In genomic region chr1:241424480-241424971, GRCh38 we compare ENCODE assay signal across 8 cellular contexts.
DNase-seq lines count a peak whose midpoint lies in the region; ATAC-seq and TF ChIP-seq lines count a peak whose summit lies in the region.
"Had no signal": no experiment of that assay in that cellular context is flagged by ENCODE, and none has a peak within 500 bp of the region (broad histone marks: within the 10 kb centered on the region; RNA-seq: fewer than 3 reads in every experiment).

No MANE protein-coding gene starts in this region.

- peak overlapping the region; percentile 90 for H3K4me3 Mint-ChIP-seq in HFFc6
- peak overlapping the region; percentile 66 for H3K4me3 Mint-ChIP-seq in T-helper 17 cell
- H3K4me3 Mint-ChIP-seq in CD4-positive, alpha-beta T cell, result no peak overlapping the region
- H3K4me3 Mint-ChIP-seq: activated CD8-positive, alpha-beta memory T cell treated with anti-CD3 and anti-CD28 coated beads, Interleukin-2, amount 10 ng/mL, durations not matched to agents 7 days and 5 days had no signal

- no peaks in the 10 kb centered on the region for H3K27me3 ChIP-seq in thoracic aorta (replicated peaks; ENCODE audit: insufficient read depth)
- H3K27me3 ChIP-seq in CD4-positive, alpha-beta T cell (ENCODE audit: control insufficient read depth, insufficient read depth, low read length), result peaks cover 27% of the 10 kb centered on the region

- H3K27me3 Mint-ChIP-seq in HFFc6 (ENCODE audit: insufficient read depth) (no peaks in the 10 kb centered on the region; the same call in 1 of the 2 replicates), T-helper 17 cell (peaks cover 58% of the 10 kb centered on the region)
- peaks cover 84% of the 10 kb centered on the region for H3K27me3 Mint-ChIP-seq in CD4-positive, alpha-beta T cell

- peaks cover 86% of the 10 kb centered on the region for H3K4me1 Mint-ChIP-seq in HFFc6 (ENCODE audit: low read depth)
- no peaks in the 10 kb centered on the region for H3K4me1 Mint-ChIP-seq in T-helper 17 cell
- H3K4me1 Mint-ChIP-seq in CD4-positive, alpha-beta T cell (ENCODE audit: low read depth), result no peaks in the 10 kb centered on the region

- no peak overlapping the region for H3K27ac ChIP-seq in thoracic aorta
- H3K27ac ChIP-seq in CD4-positive, alpha-beta T cell (ENCODE audit: low read depth, low read length), result no peak overlapping the region

- no peak for DNase-seq in HFFc6
- no peak for DNase-seq in T-helper 17 cell
- DNase-seq in thoracic aorta (ENCODE audit: low spot score), result no peak
- no peak for DNase-seq in GOT3 (lab: John Stamatoyannopoulos, UW)
- DNase-seq in CD4-positive, alpha-beta T cell, result no peak
- DNase-seq in cerebellar nuclear complex (lab: John Stamatoyannopoulos, UW), result no peak
- DNase-seq: activated CD8-positive, alpha-beta memory T cell treated with anti-CD3 and anti-CD28 coated beads, Interleukin-2, amount 10 ng/mL, durations not matched to agents 7 days and 5 days had no signal

- H3K4me3 ChIP-seq in iPS-11a (ENCODE audit: low read depth, low read length) (peak overlapping the region; percentile 56), thoracic aorta (peak overlapping the region; percentile 58)

- peaks cover 0 to 2% of the 10 kb centered on the region in 2 donors for H3K4me1 ChIP-seq in thoracic aorta (ENCODE audit: control insufficient read depth in 1 of 2, low read depth in 2 of 2)

- CTCF ChIA-PET in CD4-positive, alpha-beta T cell (lab: Charles Lee), result no interaction called here

- peaks cover 37% of the 10 kb centered on the region for H3K9me3 Mint-ChIP-seq in HFFc6
- peaks cover 4% of the 10 kb centered on the region for H3K9me3 Mint-ChIP-seq in CD4-positive, alpha-beta T cell

- no peaks in the 10 kb centered on the region for H3K36me3 ChIP-seq in thoracic aorta

- POLR2A ChIA-PET in CD4-positive, alpha-beta T cell (lab: Charles Lee), result no interaction called here

- H3K27ac Mint-ChIP-seq in HFFc6 (no peak overlapping the region; the same call in 1 of the 2 replicates), T-helper 17 cell (no peak overlapping the region)
- H3K27ac Mint-ChIP-seq in CD4-positive, alpha-beta T cell, result no peak overlapping the region
- H3K27ac Mint-ChIP-seq: activated CD8-positive, alpha-beta memory T cell treated with anti-CD3 and anti-CD28 coated beads, Interleukin-2, amount 10 ng/mL, durations not matched to agents 7 days and 5 days had no signal

- intact Hi-C loops in CD4-positive, alpha-beta T cell (cut with DNase I, micrococcal nuclease), result no loop called here

- peaks cover 49% of the 10 kb centered on the region for H3K36me3 Mint-ChIP-seq in HFFc6 (ENCODE audit: low read depth)
- no peaks in the 10 kb centered on the region for H3K36me3 Mint-ChIP-seq in T-helper 17 cell (ENCODE audit: low read depth)
- H3K36me3 Mint-ChIP-seq in CD4-positive, alpha-beta T cell (ENCODE audit: low read depth), result no peaks in the 10 kb centered on the region

- no peak for TF ChIP-seq CTCF in HFFc6 (IDR thresholded peaks at IDR 0.05)
- TF ChIP-seq CTCF in thoracic aorta (IDR thresholded peaks at IDR 0.05), result no peak
- TF ChIP-seq CTCF in CD4-positive, alpha-beta T cell (IDR thresholded peaks at IDR 0.05), result no peak

- ATAC-seq in T-helper 17 cell (no peak), thoracic aorta (ENCODE audit: insufficient number of reproducible peaks, low FRiP score, low read depth) (no peak)
- ATAC-seq in CD4-positive, alpha-beta T cell (ENCODE audit: poor library complexity), result no peak

- H3K9me3 ChIP-seq in T-helper 17 cell (ENCODE audit: control insufficient read depth, low read length, poor library complexity, severe bottlenecking) (no peaks in the 10 kb centered on the region), thoracic aorta (no peaks in the 10 kb centered on the region)
- H3K9me3 ChIP-seq in CD4-positive, alpha-beta T cell (ENCODE audit: control insufficient read depth, low read length), result no peaks in the 10 kb centered on the region
